ENCODE assay signal across 32 cellular contexts in genomic region chr4:69066945-69067344, GRCh38. TPM values are rescaled to one million over a fixed set of nuclear protein-coding genes. Genes with fewer than 3 reads are reported as not detected.
DNase-seq lines count a peak whose midpoint lies in the region; ATAC-seq and TF ChIP-seq lines count a peak whose summit lies in the region.
"Had no signal": no experiment of that assay in that cellular context is flagged by ENCODE, and none has a peak within 500 bp of the region (broad histone marks: within the 10 kb centered on the region; RNA-seq: fewer than 3 reads in every experiment).

No MANE protein-coding gene starts in this region.

- DNase-seq in HUDEP-2 (lab: John Stamatoyannopoulos, UW; ENCODE audit: unreplicated experiment in 76 of 76), result peak in 44 of 76 experiments; percentile 1 to 69 (median 26)
- DNase-seq in SK-MEL-5 (ENCODE audit: low read depth, low spot score), result peak; percentile 21
- peak; percentile 30 to 61 for DNase-seq in cardiac fibroblast (ENCODE audit: low read depth in 2 of 2)
- DNase-seq in kidney glomerular epithelial cell (lab: John Stamatoyannopoulos, UW), result peak; percentile 20
- no peak for DNase-seq in nephron progenitor cell
- no peak for DNase-seq in mucosa of gallbladder (ENCODE audit: low spot score)
- DNase-seq in left cardiac atrium, result no peak
- DNase-seq in NCI-H1105 treated with DMSO at 0.1 percent for 48 hours (lab: John Stamatoyannopoulos, UW), result no peak
- DNase-seq: ACHN; activated CD4-positive, alpha-beta T cell treated with anti-CD3 and anti-CD28 coated beads, Interleukin-2, amount 10 ng/mL, durations not matched to agents 24 days and 14 days; activated gamma-delta T cell; activated naive CD8-positive, alpha-beta T cell treated with anti-CD3 and anti-CD28 coated beads, Interleukin-2, amount 10 ng/mL, durations not matched to agents 7 days and 5 days; activated T-cell treated with anti-CD3 and anti-CD28 coated beads, Interleukin-2, amount 50 U/mL, for 1 hour; BE2C; mesendoderm; naive thymus-derived CD8-positive, alpha-beta T cell; NCI-H1105; NCI-H1930; NCI-H774; SK-N-SH; stimulated activated CD4-positive, alpha-beta T cell treated with anti-CD3 and anti-CD28 coated beads, Interleukin-12 subunit alpha, Interleukin-12 subunit beta, amount 100 ng/mL, for 4 hours; stimulated activated CD4-positive, alpha-beta T cell treated with anti-CD3 and anti-CD28 coated beads, Interleukin-4, amount 100 ng/mL, for 24 hours; upper lobe of left lung had no signal

- no peaks in the 10 kb centered on the region for H3K4me1 Mint-ChIP-seq in nephron progenitor cell
- H3K4me1 Mint-ChIP-seq: activated CD4-positive, alpha-beta T cell treated with anti-CD3 and anti-CD28 coated beads, Interleukin-2, amount 10 ng/mL, durations not matched to agents 24 days and 14 days; activated naive CD8-positive, alpha-beta T cell treated with anti-CD3 and anti-CD28 coated beads, Interleukin-2, amount 10 ng/mL, durations not matched to agents 7 days and 5 days; naive thymus-derived CD8-positive, alpha-beta T cell; stimulated activated effector memory CD8-positive, alpha-beta T cell treated with anti-CD3 and anti-CD28 coated beads, Interleukin-12 subunit alpha, Interleukin-12 subunit beta, amount 100 ng/mL, for 72 hours had no signal

- no peaks in the 10 kb centered on the region for H3K27me3 Mint-ChIP-seq in nephron progenitor cell (ENCODE audit: low read depth, poor library complexity)
- H3K27me3 Mint-ChIP-seq: activated CD4-positive, alpha-beta T cell treated with anti-CD3 and anti-CD28 coated beads, Interleukin-2, amount 10 ng/mL, durations not matched to agents 24 days and 14 days; activated naive CD8-positive, alpha-beta T cell treated with anti-CD3 and anti-CD28 coated beads, Interleukin-2, amount 10 ng/mL, durations not matched to agents 7 days and 5 days; naive thymus-derived CD8-positive, alpha-beta T cell had no signal

- H3K27ac Mint-ChIP-seq in nephron progenitor cell, result no peak overlapping the region
- H3K27ac Mint-ChIP-seq: activated CD4-positive, alpha-beta T cell treated with anti-CD3 and anti-CD28 coated beads, Interleukin-2, amount 10 ng/mL, durations not matched to agents 24 days and 14 days; activated naive CD8-positive, alpha-beta T cell treated with anti-CD3 and anti-CD28 coated beads, Interleukin-2, amount 10 ng/mL, durations not matched to agents 7 days and 5 days; naive thymus-derived CD8-positive, alpha-beta T cell; stimulated activated effector memory CD8-positive, alpha-beta T cell treated with anti-CD3 and anti-CD28 coated beads, Interleukin-12 subunit alpha, Interleukin-12 subunit beta, amount 100 ng/mL, for 72 hours; T-helper 1 cell treated with Interleukin-12 subunit alpha and Interleukin-12 subunit beta and Interleukin-4 antibody, amounts not matched to agents 30 μg/mL and 1 μg/mL, for 36 hours had no signal

- H3K36me3 Mint-ChIP-seq in nephron progenitor cell (ENCODE audit: low read depth), result no peaks in the 10 kb centered on the region
- H3K36me3 Mint-ChIP-seq: activated naive CD8-positive, alpha-beta T cell treated with anti-CD3 and anti-CD28 coated beads, Interleukin-2, amount 10 ng/mL, durations not matched to agents 7 days and 5 days; naive thymus-derived CD8-positive, alpha-beta T cell; stimulated activated effector memory CD8-positive, alpha-beta T cell treated with anti-CD3 and anti-CD28 coated beads, Interleukin-12 subunit alpha, Interleukin-12 subunit beta, amount 100 ng/mL, for 72 hours had no signal

- TF ChIP-seq CTCF in cardiac fibroblast (IDR thresholded peaks at IDR 0.05; ENCODE audit: low read depth, low read length) (no peak), nephron progenitor cell (IDR thresholded peaks at IDR 0.05) (no peak)

- intact Hi-C loops in left cardiac atrium (cut with DNase I), result no loop called here

- H3K9me3 Mint-ChIP-seq in nephron progenitor cell, result no peaks in the 10 kb centered on the region
- H3K9me3 Mint-ChIP-seq: activated CD4-positive, alpha-beta T cell treated with anti-CD3 and anti-CD28 coated beads, Interleukin-2, amount 10 ng/mL, durations not matched to agents 24 days and 14 days; activated naive CD8-positive, alpha-beta T cell treated with anti-CD3 and anti-CD28 coated beads, Interleukin-2, amount 10 ng/mL, durations not matched to agents 7 days and 5 days; T-helper 1 cell treated with Interleukin-12 subunit alpha and Interleukin-12 subunit beta and Interleukin-4 antibody, amounts not matched to agents 30 μg/mL and 1 μg/mL, for 36 hours had no signal

- no peak for ATAC-seq in left cardiac atrium
- ATAC-seq: gastroesophageal sphincter; left lobe of liver; naive thymus-derived CD8-positive, alpha-beta T cell; stimulated activated effector memory CD8-positive, alpha-beta T cell treated with anti-CD3 and anti-CD28 coated beads, Interleukin-12 subunit alpha, Interleukin-12 subunit beta, amount 100 ng/mL, for 72 hours had no signal

- no peak overlapping the region for H3K4me3 Mint-ChIP-seq in nephron progenitor cell
- H3K4me3 Mint-ChIP-seq: activated CD4-positive, alpha-beta T cell treated with anti-CD3 and anti-CD28 coated beads, Interleukin-2, amount 10 ng/mL, durations not matched to agents 24 days and 14 days; activated naive CD8-positive, alpha-beta T cell treated with anti-CD3 and anti-CD28 coated beads, Interleukin-2, amount 10 ng/mL, durations not matched to agents 7 days and 5 days; naive thymus-derived CD8-positive, alpha-beta T cell; stimulated activated effector memory CD8-positive, alpha-beta T cell treated with anti-CD3 and anti-CD28 coated beads, Interleukin-12 subunit alpha, Interleukin-12 subunit beta, amount 100 ng/mL, for 72 hours; T-helper 1 cell treated with Interleukin-12 subunit alpha and Interleukin-12 subunit beta and Interleukin-4 antibody, amounts not matched to agents 30 μg/mL and 1 μg/mL, for 36 hours had no signal

- no peak overlapping the region for H3K4me3 ChIP-seq in cardiac fibroblast (replicated peaks in 1 of 2; ENCODE audit: low read depth in 2 of 2, low read length in 2 of 2)
- H3K4me3 ChIP-seq: gastroesophageal sphincter, hepatocyte, upper lobe of left lung had no signal

- in situ Hi-C loops in SK-MEL-5 (cut with HindIII; ENCODE audit: low pct_unique_long_range_greater_than_20kb, low sequenced_read_pairs), result no loop called here

RNA-seq across cellular contexts. Expression of gene UGT2B7, which starts 29.3 kb away (rescaled TPM):
- 3.3 and 4.7 TPM in 2 replicates for total RNA-seq in SK-MEL-5 (2014; rRNA removed; shearing (Covaris generic))
- 0.18 and 2.5 TPM in 2 replicates for polyA plus RNA-seq in SK-MEL-5 (2015; cell fraction: cytosol; rRNA removed)
- 0.84 and 1.9 TPM in 2 replicates for polyA plus RNA-seq in SK-MEL-5 (2015; cell fraction: nucleus; rRNA removed)
- total RNA-seq in mucosa of gallbladder (13.9 TPM), left cardiac atrium (not detected)
- total RNA-seq: activated CD4-positive, alpha-beta T cell treated with anti-CD3 and anti-CD28 coated beads, Interleukin-2, amount 10 ng/mL, durations not matched to agents 24 days and 14 days; activated CD8-positive, alpha-beta memory T cell treated with anti-CD3 and anti-CD28 coated beads for 36 hours; activated naive CD8-positive, alpha-beta T cell treated with anti-CD3 and anti-CD28 coated beads, Interleukin-2, amount 10 ng/mL, durations not matched to agents 7 days and 5 days; cerebellum; gastroesophageal sphincter; naive thymus-derived CD8-positive, alpha-beta T cell; osteoblast; subcutaneous adipose tissue had no signal
- polyA plus RNA-seq: naive thymus-derived CD8-positive, alpha-beta T cell; SK-N-SH had no signal

Comparison
In these comparisons a context has a peak if more than half of its experiments do, and no peak if none do; other contexts are left out.
1. DNase-seq: peak in HUDEP-2 (44 of 76), SK-MEL-5 (single experiment), cardiac fibroblast (2 of 2) and kidney glomerular epithelial cell (single experiment); none in nephron progenitor cell (single experiment), mucosa of gallbladder (single experiment), left cardiac atrium (single experiment) and NCI-H1105 treated with DMSO at 0.1 percent for 48 hours (single experiment).